Comparison of ENCODE assay signal across 11 cellular contexts in genomic region chr7:33671521-33672262, GRCh38.
DNase-seq lines count a peak whose midpoint lies in the region; ATAC-seq, FAIRE-seq and TF ChIP-seq lines count a peak whose summit lies in the region.
"Had no signal": no experiment of that assay in that cellular context is flagged by ENCODE, and none has a peak within 500 bp of the region (broad histone marks: within the 10 kb centered on the region; RNA-seq: fewer than 3 reads in every experiment).

No MANE protein-coding gene starts in this region.

- no peak for TF ChIP-seq POLR2A in endothelial cell of umbilical vein (IDR thresholded peaks at IDR 0.05; ENCODE audit: low read depth, low read length)
- no peak for TF ChIP-seq POLR2A in adrenal gland (IDR thresholded peaks at IDR 0.05)

- H3K79me2 ChIP-seq in DOHH2 (ENCODE audit: control insufficient read depth, low read length) (no peaks in the 10 kb centered on the region), endothelial cell of umbilical vein (ENCODE audit: control insufficient read depth, insufficient read depth, low read length) (no peaks in the 10 kb centered on the region)

- H3K9me2 ChIP-seq in DOHH2 (replicated peaks; ENCODE audit: control insufficient read depth, low read length) = no peaks in the 10 kb centered on the region

- dilution Hi-C loops in endothelial cell of umbilical vein (cut with MboI; ENCODE audit: extremely low pct_ligation_motif_present, low sequenced_read_pairs) = no loop called here

- 0 out of 2 replicates have a peak, but pooled peaks cover 3% of the 10 kb centered on the region for H3K9me3 ChIP-seq in DOHH2 (ENCODE audit: control insufficient read depth, insufficient read depth, low read length)
- no peaks in the 10 kb centered on the region for H3K9me3 ChIP-seq in endothelial cell of umbilical vein (replicated peaks; ENCODE audit: control insufficient read depth, insufficient read depth, low read length)
- no peaks in the 10 kb centered on the region for H3K9me3 ChIP-seq in adrenal gland (replicated peaks in 1 of 3)
- H3K9me3 ChIP-seq in effector memory CD4-positive, alpha-beta T cell (ENCODE audit: control insufficient read depth, low read length) = no peaks in the 10 kb centered on the region
- H3K9me3 ChIP-seq: upper lobe of left lung had no signal

- POLR2A ChIA-PET in endothelial cell of umbilical vein (lab: Charles Lee) = no interaction called here

- H3K4me2 ChIP-seq in DOHH2 (ENCODE audit: low read length) (peak overlapping the region; percentile 97), endothelial cell of umbilical vein (ENCODE audit: insufficient read depth, low read length) (no peak overlapping the region)

- intact Hi-C loops in endothelial cell of umbilical vein (cut with micrococcal nuclease) (no loop called here), adrenal gland (cut with DNase I) (no loop called here)

- H3K27ac ChIP-seq in DOHH2 (ENCODE audit: low read depth, low read length) (peak overlapping the region; percentile 93), endothelial cell of umbilical vein (ENCODE audit: insufficient read depth, low read depth, low read length) (no peak overlapping the region), adrenal gland (no peak overlapping the region)
- H3K27ac ChIP-seq in effector memory CD4-positive, alpha-beta T cell (ENCODE audit: insufficient read depth, low read length, poor library complexity, severe bottlenecking) = no peak overlapping the region
- H3K27ac ChIP-seq: upper lobe of left lung had no signal

- no peak for FAIRE-seq in endothelial cell of umbilical vein (lab: Jason Lieb, UNC)

- no peak overlapping the region for H2AFZ ChIP-seq in endothelial cell of umbilical vein (ENCODE audit: low read depth, low read length)

- 59 to 62% (median 61%) methylated on average over 3 of the region's 3 CpGs for WGBS in adrenal gland, 4 donors

- no peaks in the 10 kb centered on the region for H3K9me1 ChIP-seq in endothelial cell of umbilical vein (replicated peaks; ENCODE audit: control insufficient read depth, extremely low read depth, insufficient read depth, low read length)

- H3K27me3 ChIP-seq in DOHH2 (ENCODE audit: control insufficient read depth, low read length) (no peaks in the 10 kb centered on the region), endothelial cell of umbilical vein (ENCODE audit: control insufficient read depth in 2 of 2, insufficient read depth in 2 of 2, low read length in 2 of 2) (no peaks in the 10 kb centered on the region), adrenal gland (no peaks in the 10 kb centered on the region)
- H3K27me3 ChIP-seq in effector memory CD4-positive, alpha-beta T cell (replicated peaks; ENCODE audit: control insufficient read depth, insufficient read depth, low read length, poor library complexity, severe bottlenecking) = no peaks in the 10 kb centered on the region
- H3K27me3 ChIP-seq: upper lobe of left lung had no signal

- peak; percentile 63 for ATAC-seq in GM21515 (IDR thresholded peaks at IDR 0.05; ENCODE audit: unreplicated experiment)
- ATAC-seq in HG03469 (IDR thresholded peaks at IDR 0.05; ENCODE audit: unreplicated experiment) = peak; percentile 75
- no peak for ATAC-seq in GM21447 (IDR thresholded peaks at IDR 0.05; ENCODE audit: unreplicated experiment)

- H3K4me1 ChIP-seq in DOHH2 (ENCODE audit: control insufficient read depth, low read length) (peaks cover 54% of the 10 kb centered on the region), endothelial cell of umbilical vein (ENCODE audit: control insufficient read depth, extremely low read depth, insufficient read depth, low read length) (peaks cover 30% of the 10 kb centered on the region), adrenal gland (replicated peaks in 1 of 2) (no peaks in the 10 kb centered on the region)
- H3K4me1 ChIP-seq in effector memory CD4-positive, alpha-beta T cell (ENCODE audit: control insufficient read depth, insufficient read depth, low read length, poor library complexity, severe bottlenecking) = no peaks in the 10 kb centered on the region
- H3K4me1 ChIP-seq: upper lobe of left lung had no signal

- H3K36me3 ChIP-seq in DOHH2 (ENCODE audit: control insufficient read depth, low read length) (no peaks in the 10 kb centered on the region; the same call in 1 of the 2 replicates), endothelial cell of umbilical vein (ENCODE audit: control insufficient read depth in 2 of 2, extremely low read depth in 1 of 2, insufficient read depth in 2 of 2, low read length in 2 of 2) (no peaks in the 10 kb centered on the region), adrenal gland (replicated peaks in 1 of 2) (no peaks in the 10 kb centered on the region)
- no peaks in the 10 kb centered on the region for H3K36me3 ChIP-seq in effector memory CD4-positive, alpha-beta T cell (ENCODE audit: control insufficient read depth, insufficient read depth, low read length)
- H3K36me3 ChIP-seq: upper lobe of left lung had no signal

- BruUV-seq in endothelial cell of umbilical vein (replicated peaks; lab: Mats Ljungman, UMichigan) = no TSS peak

- H3K4me3 ChIP-seq in DOHH2 (ENCODE audit: low read length) = peak overlapping the region; percentile 72
- no peak overlapping the region for H3K4me3 ChIP-seq in endothelial cell of umbilical vein (replicated peaks in 1 of 3; ENCODE audit: insufficient read depth in 1 of 3, low read depth in 1 of 3, low read length in 3 of 3)
- H3K4me3 ChIP-seq in adrenal gland = no peak overlapping the region
- H3K4me3 ChIP-seq in effector memory CD4-positive, alpha-beta T cell (ENCODE audit: insufficient read depth, low read depth, low read length, poor library complexity, severe bottlenecking) = no peak overlapping the region
- H3K4me3 ChIP-seq: upper lobe of left lung had no signal

- no peak overlapping the region for H3K9ac ChIP-seq in endothelial cell of umbilical vein (replicated peaks; ENCODE audit: extremely low read depth, insufficient read depth, low read length)

- CTCF ChIA-PET in endothelial cell of umbilical vein (lab: Charles Lee) = interaction anchor here (0.6 to 0.8 kb wide), 2 partner anchors 38 to 173 kb away, joined by 3 read pairs; no protein-coding TSS in a partner anchor

- DNase-seq in endothelial cell of umbilical vein (ENCODE audit: low read depth, low spot score) (peak; percentile 33), adrenal gland (no peak), AML-193 (lab: John Stamatoyannopoulos, UW) (no peak)
- DNase-seq in effector memory CD4-positive, alpha-beta T cell = no peak
- DNase-seq: activated CD4-positive, CD25-positive, alpha-beta regulatory T cell; NCI-H2227 treated with DMSO at 0.1 percent for 48 hours; upper lobe of left lung had no signal

- peaks cover 12% of the 10 kb centered on the region for H3F3A ChIP-seq in DOHH2 (ENCODE audit: control insufficient read depth, insufficient read depth)

- TF ChIP-seq CTCF in DOHH2 (IDR thresholded peaks at IDR 0.05; ENCODE audit: low read depth, low read length, poor library complexity, severe bottlenecking) = no peak
- no peak for TF ChIP-seq CTCF in endothelial cell of umbilical vein (IDR thresholded peaks at IDR 0.05; ENCODE audit: extremely low read depth in 1 of 2, insufficient read depth in 1 of 2, low read depth in 1 of 2, low read length in 2 of 2)
- TF ChIP-seq CTCF in adrenal gland (IDR thresholded peaks at IDR 0.05) = no peak

- H4K20me1 ChIP-seq in DOHH2 (ENCODE audit: control insufficient read depth, insufficient read depth, low read depth, low read length) (no peaks in the 10 kb centered on the region), endothelial cell of umbilical vein (replicated peaks; ENCODE audit: control insufficient read depth, extremely low read depth, insufficient read depth, low read length) (no peaks in the 10 kb centered on the region)

TF ChIP-seq in endothelial cell of umbilical vein, 7 proteins besides CTCF, POLR2A, EP300 and RAD21:
- TF ChIP-seq FOS (IDR thresholded peaks at IDR 0.05; ENCODE audit: borderline replicate concordance, insufficient read depth, low read length) = no peak
- no peak for TF ChIP-seq EZH2 (IDR thresholded peaks at IDR 0.05; ENCODE audit: borderline replicate concordance, low read depth, low read length, severe bottlenecking)
- no peak for TF ChIP-seq GATA2 (IDR thresholded peaks at IDR 0.05; ENCODE audit: insufficient read depth, insufficient read length, low read depth, low read length)
- no peak for TF ChIP-seq MYC (IDR thresholded peaks at IDR 0.05; ENCODE audit: low read depth, low read length)
- TF ChIP-seq POLR2AphosphoS5 (IDR thresholded peaks at IDR 0.05; ENCODE audit: insufficient read depth, low read depth, low read length) = no peak
- no peak for TF ChIP-seq MAX (IDR thresholded peaks at IDR 0.05; ENCODE audit: insufficient read depth, insufficient read length)
- TF ChIP-seq JUN (IDR thresholded peaks at IDR 0.05; ENCODE audit: borderline replicate concordance, insufficient read depth, insufficient read length, low read depth) = no peak
